Comparison of ENCODE assay signal across 23 cellular contexts in the genomic region with DNA sequence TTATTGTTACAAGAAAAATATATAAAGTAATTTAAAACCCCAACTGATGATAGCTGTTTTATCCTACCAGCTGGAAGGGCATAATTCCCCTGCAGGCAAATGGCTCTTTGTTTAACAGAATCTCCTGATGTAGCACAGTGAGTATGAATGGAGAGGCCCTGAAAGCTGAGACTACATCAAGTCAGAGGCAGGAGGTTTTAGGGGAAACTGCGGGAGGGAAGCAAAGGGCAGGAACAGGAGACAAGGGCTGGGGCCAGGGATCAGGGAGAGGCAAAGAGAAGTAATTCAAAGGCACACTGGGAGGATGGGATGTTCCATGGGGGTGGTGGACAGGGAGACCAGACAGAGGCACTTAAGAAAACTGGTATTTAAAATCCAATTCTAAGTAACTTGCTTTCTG.
"Had no signal": no experiment of that assay in that cellular context is flagged by ENCODE, and none has a peak within 500 bp of the region (broad histone marks: within the 10 kb centered on the region; RNA-seq: fewer than 3 reads in every experiment).

No MANE protein-coding gene starts in this region.

- H3K27ac ChIP-seq: epithelial cell of prostate, gastrocnemius medialis, heart right ventricle, skin epidermis, tibial nerve had no signal

- H3K9me3 Mint-ChIP-seq: activated CD4-positive, alpha-beta memory T cell treated with anti-CD3 and anti-CD28 coated beads for 36 hours; activated T-cell treated with anti-CD3 and anti-CD28 coated beads, Interleukin-2, amount 50 U/mL, for 24 hours; dendritic cell treated with granulocyte-macrophage colony-stimulating factor and Interleukin-4, amounts not matched to agents 40 ng/mL and 50 ng/mL, for 4 days; effector memory CD8-positive, alpha-beta T cell had no signal

- H3K27me3 ChIP-seq: tibial nerve had no signal

- H3K36me3 ChIP-seq: gastrocnemius medialis, heart right ventricle, tibial nerve had no signal

- H3K27ac Mint-ChIP-seq: activated CD4-positive, alpha-beta memory T cell treated with anti-CD3 and anti-CD28 coated beads for 36 hours; activated T-cell treated with anti-CD3 and anti-CD28 coated beads, Interleukin-2, amount 50 U/mL, for 24 hours; dendritic cell treated with granulocyte-macrophage colony-stimulating factor and Interleukin-4, amounts not matched to agents 40 ng/mL and 50 ng/mL, for 4 days; effector memory CD8-positive, alpha-beta T cell; naive B cell; progenitor cell of endocrine pancreas had no signal

- H3K4me1 ChIP-seq: gastrocnemius medialis, heart right ventricle, tibial nerve had no signal

- H3K36me3 Mint-ChIP-seq: activated CD4-positive, alpha-beta memory T cell treated with anti-CD3 and anti-CD28 coated beads for 36 hours; naive B cell had no signal

- DNase-seq: activated CD4-positive, alpha-beta memory T cell treated with anti-CD3 and anti-CD28 coated beads for 36 hours; activated effector memory CD4-positive, alpha-beta T cell treated with Interleukin-2 at 50 U/mL for 16 hours; activated naive CD4-positive, alpha-beta T cell treated with anti-CD3 and anti-CD28 coated beads, Interleukin-2, amount 50 U/mL, for 16 hours; activated T-cell treated with anti-CD3 and anti-CD28 coated beads, Interleukin-2, amount 50 U/mL, for 24 hours; effector memory CD8-positive, alpha-beta T cell; gastrocnemius medialis; heart right ventricle; islet precursor cell; naive B cell; nucleus accumbens; right cardiac atrium; stimulated activated CD4-positive, alpha-beta T cell treated with anti-CD3 and anti-CD28 coated beads, Interleukin-4, amount 100 ng/mL, for 24 hours; stimulated activated CD8-positive, alpha-beta memory T cell treated with anti-CD3 and anti-CD28 coated beads, Interleukin-4, amount 100 ng/mL, for 48 hours; stimulated activated naive CD4-positive, alpha-beta T cell treated with Interleukin-2 at 50 U/mL for 16 hours; substantia nigra; T-helper 1 cell; T1000 had no signal

- H3K4me3 ChIP-seq: gastrocnemius medialis, heart right ventricle, skin epidermis, tibial nerve had no signal

- ATAC-seq: effector memory CD8-positive, alpha-beta T cell; gastrocnemius medialis; heart right ventricle; left lobe of liver; right cardiac atrium had no signal

- H3K9me3 ChIP-seq: gastrocnemius medialis, heart right ventricle had no signal

- H3K4me3 Mint-ChIP-seq: activated CD4-positive, alpha-beta memory T cell treated with anti-CD3 and anti-CD28 coated beads for 36 hours; activated T-cell treated with anti-CD3 and anti-CD28 coated beads, Interleukin-2, amount 50 U/mL, for 24 hours; dendritic cell treated with granulocyte-macrophage colony-stimulating factor and Interleukin-4, amounts not matched to agents 40 ng/mL and 50 ng/mL, for 4 days; effector memory CD8-positive, alpha-beta T cell; naive B cell had no signal
